8 cellular contexts compared by ENCODE assay signal in the genomic region with DNA sequence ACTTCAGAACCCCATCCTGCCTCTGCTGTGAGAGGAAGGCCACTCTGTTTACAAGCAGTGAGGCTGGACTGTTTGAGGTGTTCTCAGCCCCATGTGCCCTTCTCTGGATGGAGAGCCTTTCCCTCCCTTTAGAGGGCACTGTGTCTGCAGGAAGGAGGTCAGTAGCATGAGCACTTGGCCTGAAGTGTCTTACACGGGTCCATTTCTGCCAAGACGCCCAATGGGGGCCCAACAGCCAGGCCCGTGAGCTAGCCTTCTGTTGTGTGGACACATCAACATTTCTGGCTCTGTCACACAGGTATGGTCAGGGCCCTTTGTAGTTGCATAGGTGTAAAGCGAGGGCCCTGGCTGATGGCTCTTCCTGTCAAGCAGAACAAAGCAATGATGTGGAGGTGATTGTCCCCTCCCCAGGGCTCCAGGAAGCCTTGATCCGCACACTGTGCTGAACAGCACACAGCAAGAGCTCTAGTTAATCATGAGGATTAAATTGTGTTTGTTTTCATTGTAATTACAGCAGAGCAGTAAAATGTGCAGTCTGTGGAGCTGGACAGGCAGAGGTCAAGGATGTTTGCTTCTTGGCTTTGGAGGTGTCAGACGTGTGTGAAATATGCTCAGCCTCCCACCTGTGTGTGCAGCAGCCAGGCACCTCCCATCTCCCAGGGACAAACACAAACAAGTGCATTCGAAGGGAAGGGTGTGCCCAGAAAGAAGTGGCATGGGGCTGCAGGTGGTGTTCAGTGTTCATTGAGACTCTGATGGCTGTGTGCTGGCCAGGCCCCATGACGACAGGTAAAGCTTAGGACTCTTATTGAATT.
DNase-seq lines count a peak whose midpoint lies in the region; ATAC-seq and TF ChIP-seq lines count a peak whose summit lies in the region.

No MANE protein-coding gene starts in this region.

- CTCF ChIA-PET in HEK293 (lab: Yijun Ruan, JAX) = interaction anchor here (0.6 to 4.0 kb wide), 6 partner anchors 20 to 450 kb away, joined by 3 to 15 read pairs (median 4); no protein-coding TSS in a partner anchor

- POLR2A ChIA-PET in HEK293 (lab: Yijun Ruan, JAX) = no interaction called here

- no peak overlapping the region for H3K27ac Mint-ChIP-seq in CD14-positive monocyte

- H3K4me1 ChIP-seq in HEK293 (ENCODE audit: control insufficient read depth, insufficient read depth, low read length) (peaks cover 14% of the 10 kb centered on the region), RWPE2 (ENCODE audit: insufficient read depth, poor library complexity, severe bottlenecking) (no peaks in the 10 kb centered on the region)

- no peaks in the 10 kb centered on the region for H3K36me3 ChIP-seq in HEK293 (ENCODE audit: control insufficient read depth in 2 of 2, insufficient read depth in 1 of 2, low read length in 2 of 2)
- H3K36me3 ChIP-seq in RWPE2 (ENCODE audit: low read depth) = no peaks in the 10 kb centered on the region

- H3K27me3 ChIP-seq in RWPE2 (ENCODE audit: insufficient read depth, poor library complexity, severe bottlenecking) = no peaks in the 10 kb centered on the region

- intact Hi-C loops in CD14-positive monocyte (cut with micrococcal nuclease) = no loop called here

- no peak for DNase-seq in CD14-positive monocyte (ENCODE audit: low spot score)
- peak; percentile 11 for DNase-seq in RWPE2 (ENCODE audit: low spot score)
- peak; percentile 12 for DNase-seq in kidney tubule cell (ENCODE audit: low spot score)
- no peak for DNase-seq in cortex of kidney (lab: John Stamatoyannopoulos, UW)
- no peak for DNase-seq in activated naive CD4-positive, alpha-beta T cell treated with anti-CD3 and anti-CD28 coated beads, Interleukin-2, amount 50 U/mL, for 16 hours
- no peak for DNase-seq in stimulated activated naive CD4-positive, alpha-beta T cell (lab: John Stamatoyannopoulos, UW)

- H3K9me3 Mint-ChIP-seq in CD14-positive monocyte = no peaks in the 10 kb centered on the region

- ATAC-seq in RWPE2 (ENCODE audit: low read depth) = peak; percentile 49; the same call in 1 of the 3 replicates
- ATAC-seq in GM18517 (IDR thresholded peaks at IDR 0.05; ENCODE audit: unreplicated experiment) = no peak

- TF ChIP-seq CTCF in CD14-positive monocyte (IDR thresholded peaks at IDR 0.05) (peak; percentile 50), HEK293 (tag by site-specific recombination; IDR thresholded peaks at IDR 0.05) (peak; percentile 28; the same call in 1 of the 2 replicates), RWPE2 (IDR thresholded peaks at IDR 0.05; ENCODE audit: poor library complexity, severe bottlenecking) (peak; percentile 20)

- H3K4me3 ChIP-seq in HEK293 (ENCODE audit: low read depth, low read length) (no peak overlapping the region), RWPE2 (ENCODE audit: severe bottlenecking) (no peak overlapping the region)

- H3K4me1 Mint-ChIP-seq in CD14-positive monocyte = peaks cover 30% of the 10 kb centered on the region

- H3K9me3 ChIP-seq in HEK293 (ENCODE audit: control insufficient read depth, insufficient read depth, low read depth, low read length) (no peaks in the 10 kb centered on the region), RWPE2 (ENCODE audit: severe bottlenecking) (no peaks in the 10 kb centered on the region)

- H3K27ac ChIP-seq in HEK293 (ENCODE audit: extremely low read depth, low read depth, low read length) (peak overlapping the region; percentile 62; the same call in 1 of the 2 replicates), RWPE2 (ENCODE audit: poor library complexity, severe bottlenecking) (no peak overlapping the region)

- H3K36me3 Mint-ChIP-seq in CD14-positive monocyte = peaks cover 6 to 8% of the 10 kb centered on the region in 2 donors

- H3K4me3 Mint-ChIP-seq in CD14-positive monocyte = no peak overlapping the region

- H3K27me3 Mint-ChIP-seq in CD14-positive monocyte (ENCODE audit: low read depth in 3 of 3) = peaks cover 6 to 8% (median 6%) of the 10 kb centered on the region in 3 donors

TF ChIP-seq in HEK293, 187 proteins besides CTCF, POLR2A, EP300 and RAD21 (continues in another document):
- TF ChIP-seq ZNF223 (tag by site-specific recombination; IDR thresholded peaks at IDR 0.05) (no peak), ZXDB (tag by site-specific recombination; IDR thresholded peaks at IDR 0.05) (peak; percentile 63), ZNF24 (tag by site-specific recombination; IDR thresholded peaks at IDR 0.05) (peak; percentile 69; the same call in 1 of the 2 replicates), ZNF510 (tag by site-specific recombination; IDR thresholded peaks at IDR 0.05; ENCODE audit: insufficient replicate concordance) (no peak), ZNF596 (tag by site-specific recombination; IDR thresholded peaks at IDR 0.05) (peak; percentile 38; the same call in 1 of the 2 replicates), ZBTB8A (tag by site-specific recombination; IDR thresholded peaks at IDR 0.05) (peak; percentile 66), ZNF169 (tag by site-specific recombination; IDR thresholded peaks at IDR 0.05) (no peak), TCF7L2 (IDR thresholded peaks at IDR 0.05; ENCODE audit: borderline replicate concordance, low read depth, low read length) (peak; percentile 60; the same call in 1 of the 2 replicates), ZNF843 (tag by site-specific recombination; IDR thresholded peaks at IDR 0.05) (peak; percentile 94), SCRT2 (tag by site-specific recombination; IDR thresholded peaks at IDR 0.05) (peak; percentile 80), GLIS1 (tag by site-specific recombination; IDR thresholded peaks at IDR 0.05) (peak; percentile 91)
- TF ChIP-seq, protein P1, sequence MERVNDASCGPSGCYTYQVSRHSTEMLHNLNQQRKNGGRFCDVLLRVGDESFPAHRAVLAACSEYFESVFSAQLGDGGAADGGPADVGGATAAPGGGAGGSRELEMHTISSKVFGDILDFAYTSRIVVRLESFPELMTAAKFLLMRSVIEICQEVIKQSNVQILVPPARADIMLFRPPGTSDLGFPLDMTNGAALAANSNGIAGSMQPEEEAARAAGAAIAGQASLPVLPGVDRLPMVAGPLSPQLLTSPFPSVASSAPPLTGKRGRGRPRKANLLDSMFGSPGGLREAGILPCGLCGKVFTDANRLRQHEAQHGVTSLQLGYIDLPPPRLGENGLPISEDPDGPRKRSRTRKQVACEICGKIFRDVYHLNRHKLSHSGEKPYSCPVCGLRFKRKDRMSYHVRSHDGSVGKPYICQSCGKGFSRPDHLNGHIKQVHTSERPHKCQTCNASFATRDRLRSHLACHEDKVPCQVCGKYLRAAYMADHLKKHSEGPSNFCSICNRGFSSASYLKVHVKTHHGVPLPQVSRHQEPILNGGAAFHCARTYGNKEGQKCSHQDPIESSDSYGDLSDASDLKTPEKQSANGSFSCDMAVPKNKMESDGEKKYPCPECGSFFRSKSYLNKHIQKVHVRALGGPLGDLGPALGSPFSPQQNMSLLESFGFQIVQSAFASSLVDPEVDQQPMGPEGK (tag by site-specific recombination; IDR thresholded peaks at IDR 0.05) = 0 out of 2 replicates have a peak, but pooled peaks have one; percentile 19
- TF ChIP-seq, protein P2, sequence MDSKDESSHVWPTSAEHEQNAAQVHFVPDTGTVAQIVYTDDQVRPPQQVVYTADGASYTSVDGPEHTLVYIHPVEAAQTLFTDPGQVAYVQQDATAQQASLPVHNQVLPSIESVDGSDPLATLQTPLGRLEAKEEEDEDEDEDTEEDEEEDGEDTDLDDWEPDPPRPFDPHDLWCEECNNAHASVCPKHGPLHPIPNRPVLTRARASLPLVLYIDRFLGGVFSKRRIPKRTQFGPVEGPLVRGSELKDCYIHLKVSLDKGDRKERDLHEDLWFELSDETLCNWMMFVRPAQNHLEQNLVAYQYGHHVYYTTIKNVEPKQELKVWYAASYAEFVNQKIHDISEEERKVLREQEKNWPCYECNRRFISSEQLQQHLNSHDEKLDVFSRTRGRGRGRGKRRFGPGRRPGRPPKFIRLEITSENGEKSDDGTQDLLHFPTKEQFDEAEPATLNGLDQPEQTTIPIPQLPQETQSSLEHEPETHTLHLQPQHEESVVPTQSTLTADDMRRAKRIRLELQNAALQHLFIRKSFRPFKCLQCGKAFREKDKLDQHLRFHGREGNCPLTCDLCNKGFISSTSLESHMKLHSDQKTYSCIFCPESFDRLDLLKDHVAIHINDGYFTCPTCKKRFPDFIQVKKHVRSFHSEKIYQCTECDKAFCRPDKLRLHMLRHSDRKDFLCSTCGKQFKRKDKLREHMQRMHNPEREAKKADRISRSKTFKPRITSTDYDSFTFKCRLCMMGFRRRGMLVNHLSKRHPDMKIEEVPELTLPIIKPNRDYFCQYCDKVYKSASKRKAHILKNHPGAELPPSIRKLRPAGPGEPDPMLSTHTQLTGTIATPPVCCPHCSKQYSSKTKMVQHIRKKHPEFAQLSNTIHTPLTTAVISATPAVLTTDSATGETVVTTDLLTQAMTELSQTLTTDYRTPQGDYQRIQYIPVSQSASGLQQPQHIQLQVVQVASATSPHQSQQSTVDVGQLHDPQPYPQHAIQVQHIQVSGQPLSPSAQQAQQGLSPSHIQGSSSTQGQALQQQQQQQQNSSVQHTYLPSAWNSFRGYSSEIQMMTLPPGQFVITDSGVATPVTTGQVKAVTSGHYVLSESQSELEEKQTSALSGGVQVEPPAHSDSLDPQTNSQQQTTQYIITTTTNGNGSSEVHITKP (tag by site-specific recombination; IDR thresholded peaks at IDR 0.05) = 0 out of 2 replicates have a peak, but pooled peaks have one; percentile 23
- TF ChIP-seq, protein P3, sequence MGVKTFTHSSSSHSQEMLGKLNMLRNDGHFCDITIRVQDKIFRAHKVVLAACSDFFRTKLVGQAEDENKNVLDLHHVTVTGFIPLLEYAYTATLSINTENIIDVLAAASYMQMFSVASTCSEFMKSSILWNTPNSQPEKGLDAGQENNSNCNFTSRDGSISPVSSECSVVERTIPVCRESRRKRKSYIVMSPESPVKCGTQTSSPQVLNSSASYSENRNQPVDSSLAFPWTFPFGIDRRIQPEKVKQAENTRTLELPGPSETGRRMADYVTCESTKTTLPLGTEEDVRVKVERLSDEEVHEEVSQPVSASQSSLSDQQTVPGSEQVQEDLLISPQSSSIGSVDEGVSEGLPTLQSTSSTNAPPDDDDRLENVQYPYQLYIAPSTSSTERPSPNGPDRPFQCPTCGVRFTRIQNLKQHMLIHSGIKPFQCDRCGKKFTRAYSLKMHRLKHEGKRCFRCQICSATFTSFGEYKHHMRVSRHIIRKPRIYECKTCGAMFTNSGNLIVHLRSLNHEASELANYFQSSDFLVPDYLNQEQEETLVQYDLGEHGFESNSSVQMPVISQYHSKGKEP (tag by site-specific recombination; IDR thresholded peaks at IDR 0.05) = peak; percentile 47; the same call in 1 of the 2 replicates

Comparison
In these comparisons a context has a peak if more than half of its experiments do, and no peak if none do; other contexts are left out.
1. DNase-seq: peak in RWPE2 (single experiment) and kidney tubule cell (single experiment); none in CD14-positive monocyte (single experiment), cortex of kidney (single experiment), activated naive CD4-positive, alpha-beta T cell treated with anti-CD3 and anti-CD28 coated beads, Interleukin-2, amount 50 U/mL, for 16 hours (single experiment) and stimulated activated naive CD4-positive, alpha-beta T cell (0 of 6).
2. Peak in every context shown above with its lines, with median percentiles within 50 percentile points of each other: CTCF ChIP-seq.